11 cellular contexts compared by ENCODE assay signal in the genomic region with DNA sequence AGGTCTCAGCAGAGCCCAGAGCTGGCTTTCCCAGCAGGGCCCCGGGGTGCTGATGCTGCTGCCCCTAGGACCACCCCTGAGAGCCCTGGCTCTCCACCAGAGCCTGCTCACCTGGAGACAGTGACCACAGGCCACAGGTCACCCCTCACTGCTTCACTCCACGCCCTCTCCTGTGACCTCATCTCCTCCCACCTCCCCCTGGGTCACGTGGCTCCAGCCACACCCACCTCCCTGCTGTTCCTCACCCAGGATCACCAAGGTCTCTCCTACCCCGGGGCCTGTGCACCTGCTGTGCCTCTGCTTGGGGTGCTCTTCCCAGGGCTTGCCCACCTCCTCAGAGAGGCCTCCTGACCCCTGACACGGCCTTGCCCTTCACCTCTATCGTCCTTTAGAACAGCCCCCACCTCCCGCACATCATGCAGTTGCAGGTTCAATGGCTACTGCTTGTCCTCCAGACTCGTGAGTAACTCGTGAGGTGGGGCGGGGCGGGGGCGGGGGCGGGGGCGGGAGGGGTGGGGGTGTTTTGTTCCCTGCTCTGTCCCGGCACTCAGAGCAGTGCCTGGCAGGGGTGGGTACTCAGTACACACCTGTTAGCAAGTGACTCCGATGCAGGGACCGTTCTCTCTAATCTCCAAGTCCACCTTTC.
DNase-seq lines count a peak whose midpoint lies in the region; ATAC-seq and TF ChIP-seq lines count a peak whose summit lies in the region.
"Had no signal": no experiment of that assay in that cellular context is flagged by ENCODE, and none has a peak within 500 bp of the region (broad histone marks: within the 10 kb centered on the region; RNA-seq: fewer than 3 reads in every experiment).

No MANE protein-coding gene starts in this region.

- peak; percentile 72 for DNase-seq in NAMALWA (ENCODE audit: low spot score)
- no peak for DNase-seq in upper lobe of right lung
- no peak for DNase-seq in T-helper 1 cell
- no peak for DNase-seq in DMS79 treated with DMSO at 0.1 percent for 48 hours (lab: John Stamatoyannopoulos, UW)
- DNase-seq in NCI-H2107 (lab: John Stamatoyannopoulos, UW): no peak
- DNase-seq: activated T-cell treated with anti-CD3 and anti-CD28 coated beads for 4 hours, caudate nucleus, gastrocnemius medialis, NCI-H2171 treated with DMSO at 0.1 percent for 48 hours had no signal

- in situ Hi-C loops in GM18951 (cut with MboI; ENCODE audit: low sequenced_read_pairs, unreplicated experiment): no loop called here

- H3K36me3 ChIP-seq in upper lobe of right lung: no peaks in the 10 kb centered on the region
- H3K36me3 ChIP-seq: gastrocnemius medialis had no signal

- no peaks in the 10 kb centered on the region for H3K4me1 ChIP-seq in upper lobe of right lung
- H3K4me1 ChIP-seq: gastrocnemius medialis had no signal

- H3K27me3 ChIP-seq in upper lobe of right lung: peaks cover 3% of the 10 kb centered on the region
- H3K27me3 ChIP-seq: gastrocnemius medialis had no signal

- peak; percentile 24 for TF ChIP-seq POLR2A in GM18951 (IDR thresholded peaks at IDR 0.05; ENCODE audit: extremely low read depth, insufficient read depth, insufficient read length)

- no peaks in the 10 kb centered on the region for H3K9me3 ChIP-seq in upper lobe of right lung
- H3K9me3 ChIP-seq: gastrocnemius medialis had no signal

- ATAC-seq in HG02642 (IDR thresholded peaks at IDR 0.05; ENCODE audit: poor library complexity, unreplicated experiment) (peak; percentile 62), upper lobe of right lung (peak; percentile 28)
- ATAC-seq: gastrocnemius medialis had no signal

- H3K27ac ChIP-seq in upper lobe of right lung: no peak overlapping the region
- H3K27ac ChIP-seq: gastrocnemius medialis had no signal

- intact Hi-C loops in upper lobe of right lung (cut with DNase I): no loop called here

- H3K4me3 ChIP-seq in upper lobe of right lung: no peak overlapping the region
- H3K4me3 ChIP-seq: gastrocnemius medialis had no signal

- no peak for TF ChIP-seq CTCF in upper lobe of right lung (IDR thresholded peaks at IDR 0.05)
